In the genomic region with DNA sequence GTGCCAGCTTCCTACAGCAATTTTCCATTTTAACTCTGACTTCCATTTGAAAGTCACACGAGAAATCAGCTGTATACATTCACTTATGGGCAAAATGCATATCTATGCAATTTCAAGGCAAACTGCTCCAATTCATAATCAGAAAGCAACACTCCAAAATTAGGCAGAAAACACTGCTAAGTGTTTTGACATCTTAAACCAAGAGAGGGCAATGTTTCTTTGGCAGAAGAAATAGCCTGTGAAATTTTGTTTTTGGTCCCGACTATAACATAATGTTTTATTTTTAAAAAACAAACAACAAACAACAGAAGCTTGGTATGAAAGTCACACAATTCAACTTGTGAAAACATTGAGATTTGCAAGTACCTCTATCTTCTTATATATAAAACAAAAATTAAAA, we compare ENCODE assay signal across 1 cellular context.
TF ChIP-seq lines count a peak whose summit lies in the region.

No MANE protein-coding gene starts in this region.

TF ChIP-seq in H1, 55 proteins besides CTCF, POLR2A, EP300 and RAD21 (continued from another document):
- TF ChIP-seq, protein P1, sequence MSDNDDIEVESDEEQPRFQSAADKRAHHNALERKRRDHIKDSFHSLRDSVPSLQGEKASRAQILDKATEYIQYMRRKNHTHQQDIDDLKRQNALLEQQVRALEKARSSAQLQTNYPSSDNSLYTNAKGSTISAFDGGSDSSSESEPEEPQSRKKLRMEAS (IDR thresholded peaks at IDR 0.05): no peak
- TF ChIP-seq E2F6 (IDR thresholded peaks at IDR 0.05): no peak
